In the genomic region with DNA sequence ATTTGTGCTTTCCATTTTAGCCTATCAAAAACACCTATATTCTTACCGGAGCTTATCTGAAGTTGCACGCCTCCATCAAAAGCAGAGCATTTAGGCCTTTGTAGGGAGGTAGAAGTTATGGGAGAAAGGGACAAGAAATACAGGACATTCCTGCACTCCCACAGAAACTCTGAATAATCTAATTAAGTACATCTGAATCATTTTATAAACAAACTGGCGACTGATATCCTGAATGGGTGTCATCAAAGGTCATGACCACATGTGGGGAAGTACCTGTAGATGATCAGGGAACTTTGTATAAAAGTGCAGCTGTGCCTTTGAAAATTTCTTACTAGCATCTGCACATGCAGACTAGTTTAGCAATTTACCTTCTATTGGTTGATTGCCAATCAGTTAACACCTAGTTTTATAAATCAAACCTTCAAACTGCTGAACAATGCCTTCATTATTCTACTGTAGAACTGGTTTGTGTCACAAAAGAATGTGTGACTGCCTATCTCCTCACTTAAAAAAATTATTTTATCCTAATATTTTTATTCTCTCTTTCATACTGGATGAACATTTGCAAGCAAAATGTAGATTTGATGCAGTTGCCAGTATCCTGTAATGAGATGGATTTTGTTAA, we compare ENCODE assay signal across 1 cellular context.
TF ChIP-seq lines count a peak whose summit lies in the region.

No MANE protein-coding gene starts in this region.

TF ChIP-seq in GM12878, 131 proteins besides CTCF, POLR2A, EP300 and RAD21:
- TF ChIP-seq CHD2 (IDR thresholded peaks at IDR 0.05; ENCODE audit: borderline replicate concordance, low read depth, low read length) (no peak), NR2F1 (conservative IDR thresholded peaks at IDR 0.05) (0 out of 2 replicates have a peak, but pooled peaks have one; percentile 49)
- TF ChIP-seq, protein P1, sequence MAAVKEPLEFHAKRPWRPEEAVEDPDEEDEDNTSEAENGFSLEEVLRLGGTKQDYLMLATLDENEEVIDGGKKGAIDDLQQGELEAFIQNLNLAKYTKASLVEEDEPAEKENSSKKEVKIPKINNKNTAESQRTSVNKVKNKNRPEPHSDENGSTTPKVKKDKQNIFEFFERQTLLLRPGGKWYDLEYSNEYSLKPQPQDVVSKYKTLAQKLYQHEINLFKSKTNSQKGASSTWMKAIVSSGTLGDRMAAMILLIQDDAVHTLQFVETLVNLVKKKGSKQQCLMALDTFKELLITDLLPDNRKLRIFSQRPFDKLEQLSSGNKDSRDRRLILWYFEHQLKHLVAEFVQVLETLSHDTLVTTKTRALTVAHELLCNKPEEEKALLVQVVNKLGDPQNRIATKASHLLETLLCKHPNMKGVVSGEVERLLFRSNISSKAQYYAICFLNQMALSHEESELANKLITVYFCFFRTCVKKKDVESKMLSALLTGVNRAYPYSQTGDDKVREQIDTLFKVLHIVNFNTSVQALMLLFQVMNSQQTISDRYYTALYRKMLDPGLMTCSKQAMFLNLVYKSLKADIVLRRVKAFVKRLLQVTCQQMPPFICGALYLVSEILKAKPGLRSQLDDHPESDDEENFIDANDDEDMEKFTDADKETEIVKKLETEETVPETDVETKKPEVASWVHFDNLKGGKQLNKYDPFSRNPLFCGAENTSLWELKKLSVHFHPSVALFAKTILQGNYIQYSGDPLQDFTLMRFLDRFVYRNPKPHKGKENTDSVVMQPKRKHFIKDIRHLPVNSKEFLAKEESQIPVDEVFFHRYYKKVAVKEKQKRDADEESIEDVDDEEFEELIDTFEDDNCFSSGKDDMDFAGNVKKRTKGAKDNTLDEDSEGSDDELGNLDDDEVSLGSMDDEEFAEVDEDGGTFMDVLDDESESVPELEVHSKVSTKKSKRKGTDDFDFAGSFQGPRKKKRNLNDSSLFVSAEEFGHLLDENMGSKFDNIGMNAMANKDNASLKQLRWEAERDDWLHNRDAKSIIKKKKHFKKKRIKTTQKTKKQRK (IDR thresholded peaks at IDR 0.05; ENCODE audit: low read depth, low read length) = no peak
